19 cellular contexts compared by ENCODE assay signal in the genomic region with DNA sequence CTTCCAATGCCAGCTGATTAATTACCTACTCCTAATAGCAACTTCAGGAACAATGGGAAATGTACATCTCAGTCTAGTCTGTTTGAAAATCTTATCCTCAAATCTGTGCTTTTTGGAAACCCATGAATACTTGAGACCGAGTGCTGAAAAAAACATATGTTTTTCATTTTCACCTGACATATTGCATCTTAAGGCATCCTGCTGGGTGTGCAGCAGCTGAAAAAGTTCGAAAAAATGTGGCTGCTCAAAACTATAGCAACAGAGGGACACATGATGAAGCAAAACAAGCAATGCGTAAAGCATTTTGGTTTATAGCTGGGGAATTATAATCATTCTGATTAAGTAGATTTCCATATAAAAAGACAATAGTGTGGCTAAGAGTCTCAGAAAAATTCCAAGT.
"Had no signal": no experiment of that assay in that cellular context is flagged by ENCODE, and none has a peak within 500 bp of the region (broad histone marks: within the 10 kb centered on the region; RNA-seq: fewer than 3 reads in every experiment).

No MANE protein-coding gene starts in this region.

- H3K36me3 Mint-ChIP-seq: activated naive CD8-positive, alpha-beta T cell had no signal

- H3K4me1 Mint-ChIP-seq: activated CD4-positive, alpha-beta T cell treated with anti-CD3 and anti-CD28 coated beads, Interleukin-2, amount 10 ng/mL, durations not matched to agents 24 days and 14 days; neural crest cell; stimulated activated naive CD8-positive, alpha-beta T cell treated with anti-CD3 and anti-CD28 coated beads, Interleukin-15, amount 100 ng/mL, for 72 hours had no signal

- H3K36me3 ChIP-seq: breast epithelium, lower lobe of right lung, ovary, right lobe of liver, upper lobe of left lung had no signal

- H3K4me2 ChIP-seq: smooth muscle cell had no signal

- ATAC-seq: activated CD8-positive, alpha-beta T cell treated with anti-CD3 and anti-CD28 coated beads, Interleukin-2, amount 10 ng/mL, durations not matched to agents 7 days and 5 days; lower lobe of right lung; right lobe of liver; stimulated activated naive CD8-positive, alpha-beta T cell treated with anti-CD3 and anti-CD28 coated beads, Interleukin-15, amount 100 ng/mL, for 72 hours had no signal

- H3K9me3 ChIP-seq: breast epithelium, lower lobe of right lung, ovary, right lobe of liver, upper lobe of left lung had no signal

- H3K4me1 ChIP-seq: breast epithelium, lower lobe of right lung, right lobe of liver had no signal

- H3K4me3 Mint-ChIP-seq: activated CD4-positive, alpha-beta T cell treated with anti-CD3 and anti-CD28 coated beads, Interleukin-2, amount 10 ng/mL, durations not matched to agents 24 days and 14 days; activated CD8-positive, alpha-beta T cell treated with anti-CD3 and anti-CD28 coated beads, Interleukin-2, amount 10 ng/mL, durations not matched to agents 7 days and 5 days; activated naive CD8-positive, alpha-beta T cell; endodermal cell; neural crest cell; stimulated activated naive CD8-positive, alpha-beta T cell treated with anti-CD3 and anti-CD28 coated beads, Interleukin-15, amount 100 ng/mL, for 72 hours had no signal

- H3K9me3 Mint-ChIP-seq: activated CD4-positive, alpha-beta T cell treated with anti-CD3 and anti-CD28 coated beads, Interleukin-2, amount 10 ng/mL, durations not matched to agents 24 days and 14 days; endodermal cell; neural crest cell; stimulated activated naive CD8-positive, alpha-beta T cell treated with anti-CD3 and anti-CD28 coated beads, Interleukin-15, amount 100 ng/mL, for 72 hours had no signal

- H3K27ac Mint-ChIP-seq: activated CD4-positive, alpha-beta T cell treated with anti-CD3 and anti-CD28 coated beads, Interleukin-2, amount 10 ng/mL, durations not matched to agents 24 days and 14 days; activated CD8-positive, alpha-beta T cell treated with anti-CD3 and anti-CD28 coated beads, Interleukin-2, amount 10 ng/mL, durations not matched to agents 7 days and 5 days; activated naive CD8-positive, alpha-beta T cell; endodermal cell; stimulated activated naive CD8-positive, alpha-beta T cell treated with anti-CD3 and anti-CD28 coated beads, Interleukin-15, amount 100 ng/mL, for 72 hours had no signal

- H3K27ac ChIP-seq: breast epithelium, lower lobe of right lung, ovary, right lobe of liver, upper lobe of left lung had no signal

- DNase-seq: activated CD4-positive, alpha-beta T cell treated with anti-CD3 and anti-CD28 coated beads, Interleukin-2, amount 10 ng/mL, durations not matched to agents 24 days and 14 days; activated CD4-positive, CD25-positive, alpha-beta regulatory T cell; activated CD8-positive, alpha-beta memory T cell treated with anti-CD3 and anti-CD28 coated beads, Interleukin-2, amount 50 U/mL, for 4 hours; activated CD8-positive, alpha-beta T cell treated with anti-CD3 and anti-CD28 coated beads, Interleukin-2, amount 10 ng/mL, durations not matched to agents 7 days and 5 days; activated gamma-delta T cell; activated T-cell treated with anti-CD3 and anti-CD28 coated beads, Interleukin-2, amount 50 U/mL, for 48 hours; endodermal cell; foreskin melanocyte; lower lobe of right lung; midbrain; ovary; right lobe of liver; stimulated activated naive CD8-positive, alpha-beta T cell treated with anti-CD3 and anti-CD28 coated beads, Interleukin-15, amount 100 ng/mL, for 72 hours; SW 1271; upper lobe of left lung had no signal

- H3K4me3 ChIP-seq: breast epithelium, lower lobe of right lung, ovary, right lobe of liver, smooth muscle cell, upper lobe of left lung had no signal

- H3K27me3 ChIP-seq: breast epithelium, ovary, right lobe of liver, upper lobe of left lung had no signal
